In genomic region chr7:136023134-136023869, GRCh38 we compare ENCODE assay signal across 18 cellular contexts. TPM values are rescaled to one million over a fixed set of nuclear protein-coding genes. Genes with fewer than 3 reads are reported as not detected.
A peak's percentile ranks its signal among the peaks of the same experiment; 100 is the strongest.
DNase-seq lines count a peak whose midpoint lies in the region; ATAC-seq and TF ChIP-seq lines count a peak whose summit lies in the region.
"Had no signal": no experiment of that assay in that cellular context is flagged by ENCODE, and none has a peak within 500 bp of the region (broad histone marks: within the 10 kb centered on the region; RNA-seq: fewer than 3 reads in every experiment).

No MANE protein-coding gene starts in this region.

- H3K4me3 ChIP-seq in PC-3 (ENCODE audit: low read length) (no peak overlapping the region), upper lobe of left lung (no peak overlapping the region)
- H3K4me3 ChIP-seq: hepatocyte, mucosa of descending colon, SK-N-MC, tibial nerve had no signal

- BruUV-seq in PC-3 (replicated peaks; lab: Mats Ljungman, UMichigan), result no TSS peak

- POLR2A ChIA-PET in PC-3 (lab: Charles Lee; ENCODE audit: unreplicated experiment), result interaction anchor here (0.5 kb wide), 1 partner anchor 939 kb away, joined by 3 read pairs; no protein-coding TSS in a partner anchor

- no peak overlapping the region for H2AFZ ChIP-seq in PC-3 (ENCODE audit: low read length)
- H2AFZ ChIP-seq: hepatocyte had no signal

- TF ChIP-seq CTCF in PC-3 (conservative IDR thresholded peaks at IDR 0.05; ENCODE audit: low read depth, low read length) (no peak), upper lobe of left lung (IDR thresholded peaks at IDR 0.05) (no peak)

- CTCF ChIA-PET in PC-3 (lab: Charles Lee), result no interaction called here

- peaks cover 9% of the 10 kb centered on the region; the same call in 1 of the 2 replicates for H3K27me3 ChIP-seq in PC-3 (ENCODE audit: low read length)
- H3K27me3 ChIP-seq in upper lobe of left lung, result no peaks in the 10 kb centered on the region
- H3K27me3 ChIP-seq: BE2C, hepatocyte, tibial nerve had no signal

- DNase-seq in NCI-H1105 (lab: John Stamatoyannopoulos, UW) (peak; percentile 75), NCI-H2107 (lab: John Stamatoyannopoulos, UW) (peak; percentile 19), PC-3 (no peak), upper lobe of left lung (no peak), 8988T (no peak)
- DNase-seq: activated CD4-positive, alpha-beta T cell treated with anti-CD3 and anti-CD28 coated beads for 4 hours; activated naive CD4-positive, alpha-beta T cell treated with Interleukin-2 at 50 U/mL for 16 hours; BE2C; H9; Karpas-422; mucosa of descending colon; NCI-H2227 treated with DMSO at 0.1 percent for 48 hours; stimulated activated naive B cell treated with anti-CD40 and anti-IgM and Interleukin-4, amounts not matched to agents 10 μg/mL and 1 μg/mL and 100 μg/mL, for 72 hours had no signal

- no peak overlapping the region for H3K27ac ChIP-seq in PC-3 (ENCODE audit: low read length)
- no peak overlapping the region for H3K27ac ChIP-seq in upper lobe of left lung
- H3K27ac ChIP-seq: hepatocyte, SK-N-MC, tibial nerve had no signal

- WGBS in upper lobe of left lung, 2 donors, result 68 to 74% methylated on average over 2 of the region's 2 CpGs

- H3K9me2 ChIP-seq in PC-3 (replicated peaks; ENCODE audit: low read length), result no peaks in the 10 kb centered on the region

- no peak overlapping the region for H3K4me2 ChIP-seq in PC-3 (ENCODE audit: low read length)
- H3K4me2 ChIP-seq: hepatocyte had no signal

- H3K79me2 ChIP-seq in PC-3 (ENCODE audit: low read length), result no peaks in the 10 kb centered on the region
- H3K79me2 ChIP-seq: hepatocyte had no signal

- no peak overlapping the region for H3K9ac ChIP-seq in PC-3 (ENCODE audit: low read length)

- TF ChIP-seq EP300 in upper lobe of left lung (IDR thresholded peaks at IDR 0.05), result no peak

- intact Hi-C loops in PC-3 (cut with micrococcal nuclease), result no loop called here

- H3K9me3 ChIP-seq in PC-3 (ENCODE audit: low read length) (no peaks in the 10 kb centered on the region), upper lobe of left lung (no peaks in the 10 kb centered on the region)
- H3K9me3 ChIP-seq: BE2C, mucosa of descending colon, tibial nerve had no signal

- peak; percentile 85 for ATAC-seq in PC-3
- peak; percentile 15 to 24 for ATAC-seq in upper lobe of left lung (ENCODE audit: low FRiP score in 2 of 2)
- ATAC-seq in HG03095 (IDR thresholded peaks at IDR 0.05; ENCODE audit: unreplicated experiment), result no peak
- ATAC-seq in HG03432 (IDR thresholded peaks at IDR 0.05; ENCODE audit: unreplicated experiment), result no peak
- ATAC-seq: mucosa of descending colon; stimulated activated naive B cell treated with anti-CD40 and anti-IgM and Interleukin-4, amounts not matched to agents 10 μg/mL and 1 μg/mL and 100 μg/mL, for 72 hours had no signal

- H3K36me3 ChIP-seq in PC-3 (ENCODE audit: low read depth, low read length), result no peaks in the 10 kb centered on the region
- no peaks in the 10 kb centered on the region for H3K36me3 ChIP-seq in upper lobe of left lung
- H3K36me3 ChIP-seq: BE2C, tibial nerve had no signal

- TF ChIP-seq POLR2A in upper lobe of left lung (IDR thresholded peaks at IDR 0.05), result no peak

- no peaks in the 10 kb centered on the region for H4K20me1 ChIP-seq in PC-3 (ENCODE audit: low read length)

- H3K4me1 ChIP-seq in PC-3 (ENCODE audit: insufficient read depth, low read length) (no peaks in the 10 kb centered on the region), upper lobe of left lung (no peaks in the 10 kb centered on the region)
- H3K4me1 ChIP-seq: BE2C, tibial nerve had no signal

- no peaks in the 10 kb centered on the region for H3F3A ChIP-seq in PC-3 (ENCODE audit: low read length, unreplicated experiment)

RNA-seq across cellular contexts. Expression of gene MTPN, which starts 46.1 kb away (rescaled TPM):
- total RNA-seq in PC-3 (2014; rRNA removed) (96.0 and 113 TPM in 2 replicates), upper lobe of left lung (100 to 1,000 TPM in 2 of 6 donors, 10 to 100 TPM in 4; 34.2 to 145 (median 87.3) TPM)

Comparison
In these comparisons a context has a peak if more than half of its experiments do, and no peak if none do; other contexts are left out.
1. DNase-seq: peak in NCI-H1105 (single experiment) and NCI-H2107 (single experiment); none in PC-3 (single experiment), upper lobe of left lung (0 of 2) and 8988T (single experiment).
2. ATAC-seq: peak in PC-3 (single experiment) and upper lobe of left lung (2 of 2); none in HG03095 (single experiment) and HG03432 (single experiment).